19 cellular contexts compared by ENCODE assay signal in genomic region chr14:64767215-64767964, GRCh38.
DNase-seq lines count a peak whose midpoint lies in the region; ATAC-seq and TF ChIP-seq lines count a peak whose summit lies in the region.
"Had no signal": no experiment of that assay in that cellular context is flagged by ENCODE, and none has a peak within 500 bp of the region (broad histone marks: within the 10 kb centered on the region; RNA-seq: fewer than 3 reads in every experiment).

No MANE protein-coding gene starts in this region.

- H3K27me3 Mint-ChIP-seq in GM23338 (ENCODE audit: insufficient read depth, low read depth, poor library complexity) (peaks cover 11% of the 10 kb centered on the region), glutamatergic neuron (ENCODE audit: unreplicated experiment) (peaks cover 13% of the 10 kb centered on the region)

- H3K4me3 Mint-ChIP-seq in GM23338: no peak overlapping the region; the same call in 2 of the 3 replicates
- H3K4me3 Mint-ChIP-seq in glutamatergic neuron (ENCODE audit: unreplicated experiment): peak overlapping the region; percentile 20
- H3K4me3 Mint-ChIP-seq: CD14-positive monocyte had no signal

- TF ChIP-seq EP300 in sigmoid colon (IDR thresholded peaks at IDR 0.05) (no peak), suprapubic skin (IDR thresholded peaks at IDR 0.05) (no peak)

- H3K4me2 ChIP-seq in GM23338: peak overlapping the region; percentile 41

- ATAC-seq in GM23338: no peak
- no peak for ATAC-seq in GM18505 (IDR thresholded peaks at IDR 0.05; ENCODE audit: unreplicated experiment)
- ATAC-seq in GM19455 (IDR thresholded peaks at IDR 0.05; ENCODE audit: unreplicated experiment): no peak

- H3K27me3 ChIP-seq in GM23338 (ENCODE audit: insufficient read depth): no peaks in the 10 kb centered on the region
- H3K27me3 ChIP-seq in sigmoid colon: no peaks in the 10 kb centered on the region
- H3K27me3 ChIP-seq in suprapubic skin: no peaks in the 10 kb centered on the region
- H3K27me3 ChIP-seq: SJSA1 had no signal

- H3K27ac Mint-ChIP-seq in GM23338: no peak overlapping the region
- H3K27ac Mint-ChIP-seq in glutamatergic neuron (ENCODE audit: unreplicated experiment): no peak overlapping the region
- H3K27ac Mint-ChIP-seq: CD14-positive monocyte had no signal

- WGBS in sigmoid colon, 2 donors: 82 to 86% methylated on average over 15 of the region's 15 CpGs
- WGBS in suprapubic skin: 90% methylated on average over 15 of the region's 15 CpGs

- TF ChIP-seq CTCF in GM23338 (conservative IDR thresholded peaks at IDR 0.05; ENCODE audit: low read depth in 2 of 2) (no peak), RWPE1 (conservative IDR thresholded peaks at IDR 0.05; ENCODE audit: low read depth) (no peak), glutamatergic neuron (IDR thresholded peaks at IDR 0.05; ENCODE audit: partially characterized antibody, unreplicated experiment) (no peak), sigmoid colon (IDR thresholded peaks at IDR 0.05) (no peak), suprapubic skin (IDR thresholded peaks at IDR 0.05) (no peak)

- DNase-seq in GM23338 (ENCODE audit: low spot score): no peak
- no peak for DNase-seq in RWPE1 (ENCODE audit: low spot score)
- no peak for DNase-seq in glutamatergic neuron
- DNase-seq in sigmoid colon: peak; percentile 65
- DNase-seq in suprapubic skin (ENCODE audit: low spot score in 2 of 2): no peak
- DNase-seq: ACHN; AML-193; Caco-2; EL; NCI-H1105 treated with DMSO at 0.1 percent for 48 hours; NCI-H187 treated with DMSO at 0.1 percent for 48 hours; NCI-H526 treated with DMSO at 0.1 percent for 48 hours; NK-92 treated with Interleukin-12 subunit alpha and Interleukin-12 subunit beta, amount 100 ng/mL, for 24 hours; OCI-M1; RPMI8226 had no signal

- no peak for TF ChIP-seq POLR2A in sigmoid colon (IDR thresholded peaks at IDR 0.05)
- TF ChIP-seq POLR2A in GM18505 (IDR thresholded peaks at IDR 0.05; ENCODE audit: borderline replicate concordance, extremely low read depth, insufficient read depth, insufficient read length): no peak
- TF ChIP-seq POLR2A in suprapubic skin (IDR thresholded peaks at IDR 0.05): no peak

- peaks cover 22% of the 10 kb centered on the region; the same call in 1 of the 2 replicates for H3K4me1 ChIP-seq in GM23338 (ENCODE audit: insufficient read depth)
- H3K4me1 ChIP-seq in sigmoid colon: peaks cover 0 to 27% (median 24%) of the 10 kb centered on the region in 4 donors
- peaks cover 23% of the 10 kb centered on the region for H3K4me1 ChIP-seq in suprapubic skin

- H3K9me2 ChIP-seq in GM23338 (ENCODE audit: insufficient read depth): no peaks in the 10 kb centered on the region

- H3K9me3 Mint-ChIP-seq in GM23338: peaks cover under 1% of the 10 kb centered on the region; the same call in 2 of the 3 replicates
- peaks cover 7% of the 10 kb centered on the region for H3K9me3 Mint-ChIP-seq in glutamatergic neuron (ENCODE audit: unreplicated experiment)

- no peak overlapping the region for H3K4me3 ChIP-seq in GM23338
- no peak overlapping the region for H3K4me3 ChIP-seq in sigmoid colon
- no peak overlapping the region for H3K4me3 ChIP-seq in suprapubic skin
- H3K4me3 ChIP-seq: SJSA1 had no signal

- H3K9me3 ChIP-seq in sigmoid colon (no peaks in the 10 kb centered on the region), suprapubic skin (no peaks in the 10 kb centered on the region)
- H3K9me3 ChIP-seq: Caco-2, SJSA1 had no signal

- peaks cover 52% of the 10 kb centered on the region for H3K4me1 Mint-ChIP-seq in GM23338
- H3K4me1 Mint-ChIP-seq in glutamatergic neuron (ENCODE audit: low read depth, unreplicated experiment): peaks cover 19% of the 10 kb centered on the region

- CTCF ChIA-PET in RWPE1 (lab: Yijun Ruan, JAX): interaction anchor here (0.7 to 0.8 kb wide), 2 partner anchors 8 to 101 kb away, joined by 3 to 6 read pairs; no protein-coding TSS in a partner anchor

- H3K27ac ChIP-seq in GM23338 (ENCODE audit: low read depth) (peak overlapping the region; percentile 39; the same call in 1 of the 2 replicates), RWPE1 (0 out of 2 replicates have a peak overlapping the region, but pooled peaks have one; percentile 25), sigmoid colon (no peak overlapping the region), suprapubic skin (no peak overlapping the region)
- H3K27ac ChIP-seq: SJSA1 had no signal

- intact Hi-C loops in sigmoid colon (cut with DNase I): loop anchor here (10.0 kb wide), 1 partner anchor 253 kb away; no protein-coding TSS in a partner anchor

- peak overlapping the region; percentile 78 for H2AFZ ChIP-seq in GM23338

- no peaks in the 10 kb centered on the region for H3K36me3 ChIP-seq in GM23338 (ENCODE audit: insufficient read depth)
- no peaks in the 10 kb centered on the region for H3K36me3 ChIP-seq in sigmoid colon
- no peaks in the 10 kb centered on the region for H3K36me3 ChIP-seq in suprapubic skin
- H3K36me3 ChIP-seq: SJSA1 had no signal

- POLR2A ChIA-PET in RWPE1 (lab: Yijun Ruan, JAX; ENCODE audit: low non-redundant PET): no interaction called here

- peaks cover 10% of the 10 kb centered on the region; the same call in 1 of the 2 replicates for H3F3A ChIP-seq in GM23338 (replicated peaks; ENCODE audit: low read depth)

- no peaks in the 10 kb centered on the region for H4K20me1 ChIP-seq in GM23338 (replicated peaks; ENCODE audit: insufficient read depth)

- H3K36me3 Mint-ChIP-seq in GM23338 (ENCODE audit: low read depth) (no peaks in the 10 kb centered on the region), glutamatergic neuron (ENCODE audit: unreplicated experiment) (no peaks in the 10 kb centered on the region)
- H3K36me3 Mint-ChIP-seq: CD14-positive monocyte had no signal

- H3K79me2 ChIP-seq in GM23338 (replicated peaks; ENCODE audit: insufficient read depth): no peaks in the 10 kb centered on the region

TF ChIP-seq in GM23338, 12 proteins besides CTCF, POLR2A, EP300 and RAD21 (continues in another document):
- TF ChIP-seq CREB1 (CRISPR knock-in tag; IDR thresholded peaks at IDR 0.05; ENCODE audit: low read depth) (no peak), ZNF114 (CRISPR knock-in tag; IDR thresholded peaks at IDR 0.05) (no peak), STAT1 (IDR thresholded peaks at IDR 0.05; ENCODE audit: unreplicated experiment) (no peak), EZH2 (IDR thresholded peaks at IDR 0.05; ENCODE audit: low read depth, unreplicated experiment) (no peak), NANOG (IDR thresholded peaks at IDR 0.05; ENCODE audit: borderline replicate concordance) (no peak), POLR2AphosphoS5 (IDR thresholded peaks at IDR 0.05; ENCODE audit: low read depth) (no peak), EZH2phosphoT487 (IDR thresholded peaks at IDR 0.05; ENCODE audit: unreplicated experiment) (no peak)
- TF ChIP-seq, protein P1, sequence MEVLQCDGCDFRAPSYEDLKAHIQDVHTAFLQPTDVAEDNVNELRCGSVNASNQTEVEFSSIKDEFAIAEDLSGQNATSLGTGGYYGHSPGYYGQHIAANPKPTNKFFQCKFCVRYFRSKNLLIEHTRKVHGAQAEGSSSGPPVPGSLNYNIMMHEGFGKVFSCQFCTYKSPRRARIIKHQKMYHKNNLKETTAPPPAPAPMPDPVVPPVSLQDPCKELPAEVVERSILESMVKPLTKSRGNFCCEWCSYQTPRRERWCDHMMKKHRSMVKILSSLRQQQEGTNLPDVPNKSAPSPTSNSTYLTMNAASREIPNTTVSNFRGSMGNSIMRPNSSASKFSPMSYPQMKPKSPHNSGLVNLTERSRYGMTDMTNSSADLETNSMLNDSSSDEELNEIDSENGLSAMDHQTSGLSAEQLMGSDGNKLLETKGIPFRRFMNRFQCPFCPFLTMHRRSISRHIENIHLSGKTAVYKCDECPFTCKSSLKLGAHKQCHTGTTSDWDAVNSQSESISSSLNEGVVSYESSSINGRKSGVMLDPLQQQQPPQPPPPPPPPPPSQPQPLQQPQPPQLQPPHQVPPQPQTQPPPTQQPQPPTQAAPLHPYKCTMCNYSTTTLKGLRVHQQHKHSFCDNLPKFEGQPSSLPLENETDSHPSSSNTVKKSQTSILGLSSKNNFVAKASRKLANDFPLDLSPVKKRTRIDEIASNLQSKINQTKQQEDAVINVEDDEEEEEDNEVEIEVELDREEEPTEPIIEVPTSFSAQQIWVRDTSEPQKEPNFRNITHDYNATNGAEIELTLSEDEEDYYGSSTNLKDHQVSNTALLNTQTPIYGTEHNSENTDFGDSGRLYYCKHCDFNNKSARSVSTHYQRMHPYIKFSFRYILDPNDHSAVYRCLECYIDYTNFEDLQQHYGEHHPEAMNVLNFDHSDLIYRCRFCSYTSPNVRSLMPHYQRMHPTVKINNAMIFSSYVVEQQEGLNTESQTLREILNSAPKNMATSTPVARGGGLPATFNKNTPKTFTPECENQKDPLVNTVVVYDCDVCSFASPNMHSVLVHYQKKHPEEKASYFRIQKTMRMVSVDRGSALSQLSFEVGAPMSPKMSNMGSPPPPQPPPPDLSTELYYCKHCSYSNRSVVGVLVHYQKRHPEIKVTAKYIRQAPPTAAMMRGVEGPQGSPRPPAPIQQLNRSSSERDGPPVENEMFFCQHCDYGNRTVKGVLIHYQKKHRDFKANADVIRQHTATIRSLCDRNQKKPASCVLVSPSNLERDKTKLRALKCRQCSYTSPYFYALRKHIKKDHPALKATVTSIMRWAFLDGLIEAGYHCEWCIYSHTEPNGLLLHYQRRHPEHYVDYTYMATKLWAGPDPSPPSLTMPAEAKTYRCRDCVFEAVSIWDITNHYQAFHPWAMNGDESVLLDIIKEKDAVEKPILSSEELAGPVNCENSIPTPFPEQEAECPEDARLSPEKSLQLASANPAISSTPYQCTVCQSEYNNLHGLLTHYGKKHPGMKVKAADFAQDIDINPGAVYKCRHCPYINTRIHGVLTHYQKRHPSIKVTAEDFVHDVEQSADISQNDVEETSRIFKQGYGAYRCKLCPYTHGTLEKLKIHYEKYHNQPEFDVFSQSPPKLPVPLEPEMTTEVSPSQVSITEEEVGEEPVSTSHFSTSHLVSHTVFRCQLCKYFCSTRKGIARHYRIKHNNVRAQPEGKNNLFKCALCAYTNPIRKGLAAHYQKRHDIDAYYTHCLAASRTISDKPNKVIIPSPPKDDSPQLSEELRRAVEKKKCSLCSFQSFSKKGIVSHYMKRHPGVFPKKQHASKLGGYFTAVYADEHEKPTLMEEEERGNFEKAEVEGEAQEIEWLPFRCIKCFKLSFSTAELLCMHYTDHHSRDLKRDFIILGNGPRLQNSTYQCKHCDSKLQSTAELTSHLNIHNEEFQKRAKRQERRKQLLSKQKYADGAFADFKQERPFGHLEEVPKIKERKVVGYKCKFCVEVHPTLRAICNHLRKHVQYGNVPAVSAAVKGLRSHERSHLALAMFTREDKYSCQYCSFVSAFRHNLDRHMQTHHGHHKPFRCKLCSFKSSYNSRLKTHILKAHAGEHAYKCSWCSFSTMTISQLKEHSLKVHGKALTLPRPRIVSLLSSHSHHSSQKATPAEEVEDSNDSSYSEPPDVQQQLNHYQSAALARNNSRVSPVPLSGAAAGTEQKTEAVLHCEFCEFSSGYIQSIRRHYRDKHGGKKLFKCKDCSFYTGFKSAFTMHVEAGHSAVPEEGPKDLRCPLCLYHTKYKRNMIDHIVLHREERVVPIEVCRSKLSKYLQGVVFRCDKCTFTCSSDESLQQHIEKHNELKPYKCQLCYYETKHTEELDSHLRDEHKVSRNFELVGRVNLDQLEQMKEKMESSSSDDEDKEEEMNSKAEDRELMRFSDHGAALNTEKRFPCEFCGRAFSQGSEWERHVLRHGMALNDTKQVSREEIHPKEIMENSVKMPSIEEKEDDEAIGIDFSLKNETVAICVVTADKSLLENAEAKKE (CRISPR knock-in tag; IDR thresholded peaks at IDR 0.05): no peak

Comparison
In these comparisons a context has a peak if more than half of its experiments do, and no peak if none do; other contexts are left out.
1. H3K27ac ChIP-seq: peak in GM23338 (single experiment) and RWPE1 (single experiment); none in sigmoid colon (0 of 4) and suprapubic skin (single experiment).